Comparison of ENCODE assay signal across 8 cellular contexts in genomic region chr1:53278294-53278693, GRCh38. TPM values are rescaled to one million over a fixed set of nuclear protein-coding genes. Genes with fewer than 3 reads are reported as not detected.
A peak's percentile ranks its signal among the peaks of the same experiment; 100 is the strongest.
DNase-seq lines count a peak whose midpoint lies in the region; ATAC-seq, FAIRE-seq and TF ChIP-seq lines count a peak whose summit lies in the region.

No MANE protein-coding gene starts in this region.

- H4K20me1 ChIP-seq in PC-3 (ENCODE audit: low read length), result no peaks in the 10 kb centered on the region

- no peak overlapping the region for H3K27ac ChIP-seq in PC-3 (ENCODE audit: low read length)
- H3K27ac ChIP-seq in pancreas, result no peak overlapping the region
- no peak overlapping the region for H3K27ac ChIP-seq in upper lobe of left lung

- H3K27me3 ChIP-seq in PC-3 (ENCODE audit: low read length) (no peaks in the 10 kb centered on the region), pancreas (no peaks in the 10 kb centered on the region), upper lobe of left lung (no peaks in the 10 kb centered on the region)

- POLR2A ChIA-PET in PC-3 (lab: Charles Lee; ENCODE audit: unreplicated experiment), result no interaction called here

- H3K27me3 Mint-ChIP-seq in activated T-cell treated with anti-CD3 and anti-CD28 coated beads, Interleukin-2, amount 50 U/mL, for 4 hours (ENCODE audit: low read depth), result no peaks in the 10 kb centered on the region

- TF ChIP-seq CTCF in GM12873 (IDR thresholded peaks at IDR 0.05; ENCODE audit: insufficient read depth, low read depth, low read length, missing control alignments), result peak; percentile 82
- peak; percentile 92 for TF ChIP-seq CTCF in PC-3 (conservative IDR thresholded peaks at IDR 0.05; ENCODE audit: low read depth, low read length)
- peak; percentile 53 to 87 (median 82) for TF ChIP-seq CTCF in pancreas (IDR thresholded peaks at IDR 0.05)
- TF ChIP-seq CTCF in upper lobe of left lung (IDR thresholded peaks at IDR 0.05), result peak; percentile 59 to 89 (median 86)

- H3K9ac ChIP-seq in PC-3 (ENCODE audit: low read length), result no peak overlapping the region

- no peaks in the 10 kb centered on the region for H3K79me2 ChIP-seq in PC-3 (ENCODE audit: low read length)

- FAIRE-seq in pancreas (lab: Jason Lieb, UNC), result no peak

- H3K9me3 Mint-ChIP-seq in activated T-cell treated with anti-CD3 and anti-CD28 coated beads, Interleukin-2, amount 50 U/mL, for 4 hours, result no peaks in the 10 kb centered on the region

- peak in 1 of 4 donors; percentile 25 for TF ChIP-seq POLR2A in upper lobe of left lung (IDR thresholded peaks at IDR 0.05)

- H3K4me3 Mint-ChIP-seq in activated T-cell treated with anti-CD3 and anti-CD28 coated beads, Interleukin-2, amount 50 U/mL, for 4 hours, result peak overlapping the region; percentile 31

- no peak overlapping the region for H2AFZ ChIP-seq in PC-3 (ENCODE audit: low read length)

- TF ChIP-seq EP300 in upper lobe of left lung (IDR thresholded peaks at IDR 0.05), result no peak

- no peaks in the 10 kb centered on the region for H3K9me2 ChIP-seq in PC-3 (replicated peaks; ENCODE audit: low read length)

- H3K36me3 Mint-ChIP-seq in activated T-cell treated with anti-CD3 and anti-CD28 coated beads, Interleukin-2, amount 50 U/mL, for 4 hours (ENCODE audit: insufficient read depth), result peaks cover 18% of the 10 kb centered on the region

- H3K4me2 ChIP-seq in PC-3 (ENCODE audit: low read length), result no peak overlapping the region

- H3K9me3 ChIP-seq in PC-3 (ENCODE audit: low read length), result no peaks in the 10 kb centered on the region
- H3K9me3 ChIP-seq in pancreas, result no peaks in the 10 kb centered on the region
- H3K9me3 ChIP-seq in upper lobe of left lung, result no peaks in the 10 kb centered on the region

- CTCF ChIA-PET in PC-3 (lab: Charles Lee), result interaction anchor here (0.6 to 0.9 kb wide), 5 partner anchors 31 to 311 kb away, joined by 3 to 9 read pairs (median 4); no protein-coding TSS in a partner anchor

- DNase-seq in 8988T (peak; percentile 93), PC-3 (peak; percentile 58), fibroblast of peridontal ligament (ENCODE audit: extremely low read depth) (peak; percentile 31), pancreas (peak in 5 of 6 donors; percentile 29 to 86 (median 64)), upper lobe of left lung (peak; percentile 45 to 54)
- peak; percentile 74 for DNase-seq in activated T-cell treated with anti-CD3 and anti-CD28 coated beads, Interleukin-2, amount 50 U/mL, for 4 hours

- H3K36me3 ChIP-seq in PC-3 (ENCODE audit: low read depth, low read length) (peaks cover 12% of the 10 kb centered on the region), pancreas (no peaks in the 10 kb centered on the region), upper lobe of left lung (no peaks in the 10 kb centered on the region)

- peak; percentile 60 for ATAC-seq in PC-3
- peak; percentile 73 to 74 for ATAC-seq in activated T-cell treated with anti-CD3 and anti-CD28 coated beads, Interleukin-2, amount 50 U/mL, for 4 hours
- peak; percentile 76 to 88 (median 82) for ATAC-seq in pancreas
- ATAC-seq in upper lobe of left lung (ENCODE audit: low FRiP score in 2 of 2), result peak in 1 of 2 donors; percentile 77
- no peak for ATAC-seq in HG02852 (IDR thresholded peaks at IDR 0.05; ENCODE audit: unreplicated experiment)

- BruUV-seq in PC-3 (replicated peaks; lab: Mats Ljungman, UMichigan), result no TSS peak

- H3F3A ChIP-seq in PC-3 (ENCODE audit: low read length, unreplicated experiment), result no peaks in the 10 kb centered on the region

- no peak overlapping the region for H3K4me3 ChIP-seq in PC-3 (ENCODE audit: low read length)
- H3K4me3 ChIP-seq in pancreas, result no peak overlapping the region
- H3K4me3 ChIP-seq in upper lobe of left lung, result no peak overlapping the region

- no peaks in the 10 kb centered on the region for H3K4me1 Mint-ChIP-seq in activated T-cell treated with anti-CD3 and anti-CD28 coated beads, Interleukin-2, amount 50 U/mL, for 4 hours (ENCODE audit: low read depth)

- intact Hi-C loops in PC-3 (cut with micrococcal nuclease) (loop anchor here (1.0 kb wide), 1 partner anchor 115 kb away; no protein-coding TSS in a partner anchor), pancreas (cut with DNase I) (loop anchor here in 2 of 3 donors (2.0 to 10.0 kb wide), 2 partner anchors 113 to 117 kb away; no protein-coding TSS in a partner anchor)

- 14 to 15% methylated on average over 8 of the region's 8 CpGs for WGBS in pancreas, 2 donors
- WGBS in upper lobe of left lung, 2 donors, result 15 to 19% methylated on average over 8 of the region's 8 CpGs

- peaks cover 16% of the 10 kb centered on the region for H3K4me1 ChIP-seq in PC-3 (ENCODE audit: insufficient read depth, low read length)
- H3K4me1 ChIP-seq in pancreas, result no peaks in the 10 kb centered on the region
- H3K4me1 ChIP-seq in upper lobe of left lung, result no peaks in the 10 kb centered on the region

RNA-seq across cellular contexts. Expression of gene MAGOH, which starts 40.0 kb away (rescaled TPM):
- total RNA-seq in PC-3 (2014; rRNA removed), result 48.9 and 53.1 TPM in 2 replicates
- total RNA-seq in activated T-cell treated with anti-CD3 and anti-CD28 coated beads, Interleukin-2, amount 50 U/mL, for 4 hours, result 100 to 1,000 TPM; 147 to 157 (median 157) TPM
- total RNA-seq in pancreas, result 10 to 100 TPM in 5 of 6 donors, 1 to 10 TPM in 1; 7.8 to 16.7 (median 13.3) TPM
- 10 to 100 TPM; 42.0 to 56.3 TPM for polyA plus RNA-seq in pancreas
- total RNA-seq in upper lobe of left lung, result 10 to 100 TPM; 18.6 to 49.8 (median 33.8) TPM

RNA-seq across cellular contexts. Expression of gene LRP8, which starts 49.6 kb away (rescaled TPM):
- total RNA-seq in PC-3 (2014; rRNA removed) (54.4 and 77.3 TPM in 2 replicates), pancreas (1 to 10 TPM in 2 of 6 donors, under 1 TPM in 4; 0.08 to 2.3 (median 0.84) TPM), upper lobe of left lung (10 to 100 TPM in 4 of 6 donors, 1 to 10 TPM in 2; 4.6 to 23.0 (median 11.1) TPM)
- total RNA-seq in activated T-cell treated with anti-CD3 and anti-CD28 coated beads, Interleukin-2, amount 50 U/mL, for 4 hours, result 10 to 100 TPM; 53.1 to 58.0 (median 54.6) TPM
- polyA plus RNA-seq in pancreas, result under 1 TPM; 0.34 to 0.40 TPM

RNA-seq across cellular contexts. Expression of gene CZIB, which starts 57.9 kb away (rescaled TPM):
- total RNA-seq in PC-3 (2014; rRNA removed), result 44.1 and 47.7 TPM in 2 replicates
- total RNA-seq in activated T-cell treated with anti-CD3 and anti-CD28 coated beads, Interleukin-2, amount 50 U/mL, for 4 hours, result 10 to 100 TPM; 42.8 to 47.2 (median 46.2) TPM
- 10 to 100 TPM; 12.1 to 28.4 (median 16.2) TPM for total RNA-seq in pancreas
- polyA plus RNA-seq in pancreas, result 10 to 100 TPM; 40.6 to 66.9 TPM
- total RNA-seq in upper lobe of left lung, result 10 to 100 TPM; 28.0 to 61.3 (median 42.4) TPM

Comparison
In these comparisons a context has a peak if more than half of its experiments do, and no peak if none do; other contexts are left out.
1. DNase-seq: peak in every context shown above with its lines; median percentile 93 in 8988T; 74 in activated T-cell treated with anti-CD3 and anti-CD28 coated beads, Interleukin-2, amount 50 U/mL, for 4 hours; 64 in pancreas; 58 in PC-3; 50 in upper lobe of left lung; 31 in fibroblast of peridontal ligament.